Comparison of ENCODE assay signal across 8 cellular contexts in genomic region chr2:200525882-200526651, GRCh38. TPM values are rescaled to one million over a fixed set of nuclear protein-coding genes. Genes with fewer than 3 reads are reported as not detected.
A peak's percentile ranks its signal among the peaks of the same experiment; 100 is the strongest.
DNase-seq lines count a peak whose midpoint lies in the region; ATAC-seq and TF ChIP-seq lines count a peak whose summit lies in the region.

SGO2 (plus strand) TSS chr2:200526207; CDS start chr2:200532976, 6,769 bp downstream.

- H3K4me3 ChIP-seq in HUES48 (ENCODE audit: low read depth, low read length) (peak within 1 kb of the TSS; percentile 84), NT2/D1 (ENCODE audit: insufficient read length, low read depth) (peak within 1 kb of the TSS; percentile 82)

- peaks cover 21% of the 10 kb centered on the region for H3K4me1 Mint-ChIP-seq in Calu3 (ENCODE audit: low read depth, unreplicated experiment)
- H3K4me1 Mint-ChIP-seq in effector memory CD8-positive, alpha-beta T cell (ENCODE audit: low read depth in 2 of 2): peaks cover 7 to 9% of the 10 kb centered on the region in 2 donors
- peaks cover 4% of the 10 kb centered on the region for H3K4me1 Mint-ChIP-seq in memory B cell

- H3K9me3 Mint-ChIP-seq in Calu3 (ENCODE audit: low read depth, unreplicated experiment) (no peaks in the 10 kb centered on the region), memory B cell (no peaks in the 10 kb centered on the region)
- no peaks in the 10 kb centered on the region for H3K9me3 Mint-ChIP-seq in effector memory CD8-positive, alpha-beta T cell

- H3K36me3 Mint-ChIP-seq in Calu3 (ENCODE audit: insufficient read depth, unreplicated experiment) (peaks cover 15% of the 10 kb centered on the region), memory B cell (no peaks in the 10 kb centered on the region)
- H3K36me3 Mint-ChIP-seq in effector memory CD8-positive, alpha-beta T cell (ENCODE audit: insufficient read depth): peaks cover 8% of the 10 kb centered on the region

- peak within 1 kb of the TSS; percentile 89 for H3K4me3 Mint-ChIP-seq in Calu3 (ENCODE audit: low read depth, unreplicated experiment)
- H3K4me3 Mint-ChIP-seq in effector memory CD8-positive, alpha-beta T cell: peak within 1 kb of the TSS; percentile 90 to 92
- H3K4me3 Mint-ChIP-seq in memory B cell: peak within 1 kb of the TSS; percentile 94

- BruUV-seq in Calu3 (replicated peaks; lab: Mats Ljungman, UMichigan): TSS peak; percentile 69

- CTCF ChIA-PET in Calu3 (lab: Charles Lee): interaction anchor here (0.6 to 1.5 kb wide), 2 partner anchors 9 to 338 kb away, joined by 3 read pairs; partner anchors contain the start of gene CLK1

- H3K4me1 ChIP-seq in HUES48 (ENCODE audit: control insufficient read depth, insufficient read depth, low read length): peaks cover 8% of the 10 kb centered on the region
- H3K4me1 ChIP-seq in NT2/D1 (ENCODE audit: insufficient read depth, insufficient read length): no peaks in the 10 kb centered on the region

- H3K9ac ChIP-seq in HUES48 (ENCODE audit: low read depth, low read length): peak within 1 kb of the TSS; percentile 74
- H3K9ac ChIP-seq in NT2/D1 (ENCODE audit: insufficient read length, low read depth): peak within 1 kb of the TSS; percentile 87

- no peaks in the 10 kb centered on the region for H3K27me3 Mint-ChIP-seq in Calu3 (ENCODE audit: unreplicated experiment)
- H3K27me3 Mint-ChIP-seq in effector memory CD8-positive, alpha-beta T cell: no peaks in the 10 kb centered on the region
- peaks cover 1% of the 10 kb centered on the region for H3K27me3 Mint-ChIP-seq in memory B cell

- H3K36me3 ChIP-seq in HUES48 (ENCODE audit: control insufficient read depth, insufficient read depth, low read length) (no peaks in the 10 kb centered on the region), NT2/D1 (ENCODE audit: insufficient read depth, insufficient read length, low read length) (no peaks in the 10 kb centered on the region)

- intact Hi-C loops in Calu3 (cut with micrococcal nuclease; ENCODE audit: unreplicated experiment): no loop called here

- no peak for TF ChIP-seq CTCF in Calu3 (IDR thresholded peaks at IDR 0.05; ENCODE audit: unreplicated experiment)

- peak; percentile 99 for ATAC-seq in GM21423 (IDR thresholded peaks at IDR 0.05; ENCODE audit: unreplicated experiment)
- ATAC-seq in effector memory CD8-positive, alpha-beta T cell (replicated peaks): peak; percentile 99
- peak; percentile 100 for ATAC-seq in memory B cell (ENCODE audit: low read depth)

- H3K9me3 ChIP-seq in HUES48 (ENCODE audit: control insufficient read depth, insufficient read depth, low read length): no peaks in the 10 kb centered on the region
- H3K9me3 ChIP-seq in NT2/D1 (ENCODE audit: insufficient read depth, low read length): no peaks in the 10 kb centered on the region

- DNase-seq in Calu3: peak; percentile 96
- DNase-seq in NT2/D1 (ENCODE audit: low read depth, low spot score): peak; percentile 86
- DNase-seq in activated CD8-positive, alpha-beta memory T cell treated with anti-CD3 and anti-CD28 coated beads for 48 hours (ENCODE audit: low read depth in 2 of 3, low spot score in 2 of 3): peak; percentile 72 to 90 (median 84)
- peak; percentile 94 to 96 (median 96) for DNase-seq in effector memory CD8-positive, alpha-beta T cell
- peak; percentile 90 to 92 for DNase-seq in memory B cell (ENCODE audit: low spot score in 2 of 2)
- peak; percentile 94 for DNase-seq in stimulated activated CD8-positive, alpha-beta memory T cell treated with anti-CD3 and anti-CD28 coated beads, Interleukin-12 subunit alpha, Interleukin-12 subunit beta, amount 100 ng/mL, for 1 hour (ENCODE audit: low read depth)

- peak within 1 kb of the TSS; percentile 63 for H3K27ac ChIP-seq in HUES48 (ENCODE audit: low read depth, low read length)

- H3K27me3 ChIP-seq in HUES48 (ENCODE audit: control insufficient read depth, insufficient read depth, low read length): peaks cover 8% of the 10 kb centered on the region; the same call in 1 of the 2 replicates
- no peaks in the 10 kb centered on the region for H3K27me3 ChIP-seq in NT2/D1 (ENCODE audit: insufficient read depth, insufficient read length)

- peak within 1 kb of the TSS; percentile 79 for H3K27ac Mint-ChIP-seq in Calu3 (ENCODE audit: unreplicated experiment)
- peak within 1 kb of the TSS; percentile 86 to 88 for H3K27ac Mint-ChIP-seq in effector memory CD8-positive, alpha-beta T cell
- H3K27ac Mint-ChIP-seq in memory B cell: peak within 1 kb of the TSS; percentile 65

RNA-seq across cellular contexts. Expression of gene SGO2, which starts in this region (rescaled TPM):
- total RNA-seq in Calu3 (2022): 18.0 and 22.9 TPM in 2 replicates

Comparison
In these comparisons a context has a peak if more than half of its experiments do, and no peak if none do; other contexts are left out.
1. Peak in every context shown above with its lines: DNase-seq, ATAC-seq, H3K4me3 ChIP-seq and H3K27ac ChIP-seq.